25 cellular contexts compared by ENCODE assay signal in genomic region chr16:12749076-12749475, GRCh38.
"Had no signal": no experiment of that assay in that cellular context is flagged by ENCODE, and none has a peak within 500 bp of the region (broad histone marks: within the 10 kb centered on the region; RNA-seq: fewer than 3 reads in every experiment).

No MANE protein-coding gene starts in this region.

- H3K27me3 Mint-ChIP-seq: effector memory CD8-positive, alpha-beta T cell; naive thymus-derived CD4-positive, alpha-beta T cell; progenitor cell of endocrine pancreas had no signal

- H3K4me1 ChIP-seq: breast epithelium, colonic mucosa, lower lobe of right lung, sigmoid colon, tibial artery had no signal

- H3K4me3 Mint-ChIP-seq: immature natural killer cell had no signal

- H3K4me3 ChIP-seq: breast epithelium, colonic mucosa, dorsolateral prefrontal cortex, hepatocyte, lower lobe of right lung, sigmoid colon, tibial artery had no signal

- ATAC-seq: effector memory CD8-positive, alpha-beta T cell; esophagus mucosa; left lobe of liver; lower lobe of right lung; naive thymus-derived CD4-positive, alpha-beta T cell; SK-N-SH treated with all-trans-retinoic acid at 6 μM for 48 hours had no signal

- H3K4me1 Mint-ChIP-seq: immature natural killer cell had no signal

- H3K36me3 ChIP-seq: breast epithelium, colonic mucosa, lower lobe of right lung, sigmoid colon, WERI-Rb-1 had no signal

- H3K9me3 ChIP-seq: colonic mucosa had no signal

- H3K27ac Mint-ChIP-seq: effector memory CD8-positive, alpha-beta T cell; progenitor cell of endocrine pancreas had no signal

- DNase-seq: activated CD4-positive, CD25-positive, alpha-beta regulatory T cell treated with anti-CD3 and anti-CD28 coated beads, Interleukin-2, amount 50 U/mL, for 72 hours; activated CD8-positive, alpha-beta memory T cell treated with anti-CD3 and anti-CD28 coated beads for 24 hours; amniotic stem cell; colonic mucosa; dorsolateral prefrontal cortex; effector memory CD8-positive, alpha-beta T cell; glutamatergic neuron; immature natural killer cell; lower lobe of right lung; mesendoderm; naive thymus-derived CD4-positive, alpha-beta T cell; retina; SIG-M5; sigmoid colon; stimulated activated CD4-positive, alpha-beta T cell treated with anti-CD3 and anti-CD28 coated beads, Interleukin-2, amount 100 ng/mL, for 48 hours; stimulated activated naive CD4-positive, alpha-beta T cell treated with Interleukin-2 at 50 U/mL for 16 hours; substantia nigra; tibial artery; WERI-Rb-1 had no signal
